7 cellular contexts compared by ENCODE assay signal in the genomic region with DNA sequence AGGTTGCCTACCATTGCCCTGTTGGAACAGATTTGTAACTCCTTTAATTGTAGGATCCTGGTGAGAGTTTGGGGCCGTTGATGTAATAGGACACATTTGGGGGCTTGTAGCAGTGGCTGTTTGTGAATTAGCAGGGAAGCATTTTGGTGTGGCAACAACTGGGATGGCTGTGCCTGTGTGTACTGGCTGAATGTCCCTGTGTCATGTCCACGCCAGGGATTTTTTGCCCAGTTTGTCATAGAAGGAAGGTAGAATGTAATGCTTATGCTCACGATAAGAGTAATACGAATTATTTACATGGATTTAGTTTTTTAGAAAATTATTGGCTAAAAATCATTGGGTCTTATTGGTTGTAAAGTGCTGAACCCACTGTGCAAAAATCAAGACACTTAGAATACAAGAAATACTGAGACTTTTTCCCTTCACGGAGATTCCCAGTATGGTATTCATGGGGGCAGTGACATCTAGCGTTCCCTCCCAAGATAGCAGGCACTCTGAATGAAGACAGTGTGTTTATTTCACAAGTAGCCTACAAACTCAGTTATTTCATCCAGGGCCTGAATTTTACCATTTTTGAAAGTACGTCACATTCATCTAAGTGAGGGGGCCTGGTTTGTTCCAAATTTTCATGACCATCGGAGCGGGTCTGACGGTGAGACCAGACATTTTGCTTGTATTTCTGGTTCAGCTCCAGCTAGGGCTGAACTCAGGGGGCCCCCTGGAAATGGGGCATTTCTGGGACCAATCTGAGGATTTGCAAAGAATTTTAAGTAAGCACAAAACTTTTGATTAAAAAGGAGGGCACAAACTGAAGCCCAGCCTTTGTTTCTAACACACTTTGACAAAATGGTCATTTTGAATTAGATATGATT.
DNase-seq lines count a peak whose midpoint lies in the region; ATAC-seq lines count a peak whose summit lies in the region.

No MANE protein-coding gene starts in this region.

- no peak overlapping the region for H3K4me3 ChIP-seq in HAP-1

- in situ Hi-C loops in HAP-1 (cut with MboI; ENCODE audit: low sequenced_read_pairs): loop anchor here (10.0 kb wide), 1 partner anchor 370 kb away; no protein-coding TSS in a partner anchor

- DNase-seq in ELF-1 (ENCODE audit: low read depth, low spot score) (peak; percentile 21), HAP-1 (ENCODE audit: low spot score in 2 of 2) (peak; percentile 65 to 70), OCI-M1 (lab: John Stamatoyannopoulos, UW) (peak; percentile 68), ecto neural progenitor cell (ENCODE audit: low spot score) (peak; percentile 58), lung microvascular endothelial cell (ENCODE audit: low read depth in 2 of 2) (peak; percentile 47 to 50), NCI-H345 treated with DMSO at 0.1 percent for 48 hours (lab: John Stamatoyannopoulos, UW; ENCODE audit: unreplicated experiment) (no peak)

- H3K4me1 ChIP-seq in HAP-1: peaks cover 15% of the 10 kb centered on the region

- no peaks in the 10 kb centered on the region for H3K9me3 ChIP-seq in HAP-1

- no peaks in the 10 kb centered on the region for H3K36me3 ChIP-seq in HAP-1 (replicated peaks)

- H3K27me3 ChIP-seq in HAP-1 (ENCODE audit: low read depth): no peaks in the 10 kb centered on the region

- no peak for ATAC-seq in GM19455 (IDR thresholded peaks at IDR 0.05; ENCODE audit: unreplicated experiment)
